20 cellular contexts compared by ENCODE assay signal in the genomic region with DNA sequence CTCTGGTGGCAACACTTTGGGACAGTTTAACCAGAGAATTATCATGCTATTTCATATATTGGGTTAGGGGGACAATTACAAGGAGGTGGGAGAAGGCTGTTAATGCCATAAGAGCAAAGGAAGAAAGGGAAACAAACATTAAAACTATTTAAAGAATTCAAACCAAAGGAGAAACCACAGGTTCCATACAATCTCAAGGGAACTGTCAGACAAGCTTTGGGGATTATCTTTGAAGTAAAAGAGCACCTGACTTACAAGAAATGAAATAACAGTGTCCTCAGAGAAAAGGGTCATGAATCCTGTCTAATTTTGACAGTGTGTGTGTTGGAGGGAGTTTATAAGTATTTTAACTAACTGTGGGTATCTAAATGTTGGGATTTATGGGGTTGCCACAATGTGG.
"Had no signal": no experiment of that assay in that cellular context is flagged by ENCODE, and none has a peak within 500 bp of the region (broad histone marks: within the 10 kb centered on the region; RNA-seq: fewer than 3 reads in every experiment).

No MANE protein-coding gene starts in this region.

- H3K27ac Mint-ChIP-seq: activated naive CD4-positive, alpha-beta T cell treated with anti-CD3 and anti-CD28 coated beads, Interleukin-2, amount 50 U/mL, for 72 hours; memory B cell; neural progenitor cell; T-helper 1 cell treated with Interleukin-12 subunit alpha and Interleukin-12 subunit beta and Interleukin-4 antibody, amounts not matched to agents 30 μg/mL and 1 μg/mL, for 36 hours; WTC11 had no signal

- H3K4me2 ChIP-seq: neural progenitor cell had no signal

- DNase-seq: activated gamma-delta T cell treated with Interleukin-2 at 50 U/mL for 16 hours; activated T-cell treated with anti-CD3 and anti-CD28 coated beads, Interleukin-2, amount 50 U/mL, for 1 hour; heart right ventricle; left colon; mucosa of descending colon; naive thymus-derived CD4-positive, alpha-beta T cell; retina; stimulated activated CD4-positive, alpha-beta T cell treated with anti-CD3 and anti-CD28 coated beads, Interleukin-4, amount 100 ng/mL, for 24 hours; stimulated activated naive CD8-positive, alpha-beta T cell treated with anti-CD3 and anti-CD28 coated beads, Interleukin-15, Interleukin-2, amounts not matched to agents 100 U/mL and 50 U/mL, for 24 hours; T1000; upper lobe of left lung had no signal

- FAIRE-seq: bronchial epithelial cell, keratinocyte had no signal

- H2AFZ ChIP-seq: neural progenitor cell had no signal

- H3K9me3 ChIP-seq: mucosa of descending colon, upper lobe of left lung had no signal

- H3K27ac ChIP-seq: coronary artery, epithelial cell of prostate, heart right ventricle, neural progenitor cell, upper lobe of left lung had no signal

- ATAC-seq: activated naive CD4-positive, alpha-beta T cell treated with anti-CD3 and anti-CD28 coated beads, Interleukin-2, amount 50 U/mL, for 72 hours; heart right ventricle; left colon; mucosa of descending colon; naive thymus-derived CD4-positive, alpha-beta T cell; stimulated activated naive CD8-positive, alpha-beta T cell treated with anti-CD3 and anti-CD28 coated beads, Interleukin-15, Interleukin-2, amounts not matched to agents 100 U/mL and 50 U/mL, for 24 hours; WTC11 had no signal

- H3K4me1 ChIP-seq: upper lobe of left lung had no signal

- H3K27me3 Mint-ChIP-seq: naive thymus-derived CD4-positive, alpha-beta T cell had no signal

- H3K27me3 ChIP-seq: heart right ventricle, neural progenitor cell, upper lobe of left lung had no signal

- H3K36me3 ChIP-seq: heart right ventricle, neural progenitor cell, upper lobe of left lung had no signal

- H3K4me3 ChIP-seq: coronary artery, heart right ventricle, mucosa of descending colon, neural progenitor cell, upper lobe of left lung had no signal

- H3K4me3 Mint-ChIP-seq: memory B cell; naive thymus-derived CD4-positive, alpha-beta T cell; neural progenitor cell; T-helper 1 cell treated with Interleukin-12 subunit alpha and Interleukin-12 subunit beta and Interleukin-4 antibody, amounts not matched to agents 30 μg/mL and 1 μg/mL, for 36 hours; WTC11 had no signal

- H3K9ac ChIP-seq: neural progenitor cell had no signal
